ENCODE assay signal across 12 cellular contexts in the genomic region with DNA sequence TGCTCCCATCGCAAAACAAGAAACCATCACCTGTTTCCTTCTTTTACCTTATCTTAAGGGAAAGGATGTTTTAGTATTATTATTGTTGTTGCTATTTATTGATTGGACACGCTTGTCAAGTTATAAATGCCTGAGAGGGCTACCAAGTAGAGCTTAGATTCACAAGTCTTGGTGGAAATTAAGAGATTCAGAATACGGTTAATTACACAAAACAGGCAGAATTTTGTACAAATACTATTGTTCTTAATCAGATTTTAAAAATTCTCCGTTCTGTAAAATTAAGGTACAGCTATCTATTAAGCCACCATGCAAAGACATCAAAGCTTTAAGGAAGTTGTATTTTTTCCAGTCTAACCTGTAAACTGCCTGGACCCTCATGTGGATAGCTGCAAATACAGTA. TPM values are rescaled to one million over a fixed set of nuclear protein-coding genes. Genes with fewer than 3 reads are reported as not detected.
DNase-seq lines count a peak whose midpoint lies in the region; ATAC-seq and TF ChIP-seq lines count a peak whose summit lies in the region.
"Had no signal": no experiment of that assay in that cellular context is flagged by ENCODE, and none has a peak within 500 bp of the region (broad histone marks: within the 10 kb centered on the region; RNA-seq: fewer than 3 reads in every experiment).

No MANE protein-coding gene starts in this region.

- H3K4me1 ChIP-seq in naive thymus-derived CD4-positive, alpha-beta T cell (ENCODE audit: control insufficient read depth in 2 of 2, insufficient read depth in 2 of 2, low read length in 2 of 2) = peaks cover 0 to 11% of the 10 kb centered on the region in 2 donors

- no peak overlapping the region for H3K27ac ChIP-seq in naive thymus-derived CD4-positive, alpha-beta T cell (ENCODE audit: low read depth, low read length)

- H3K36me3 Mint-ChIP-seq in natural killer cell = no peaks in the 10 kb centered on the region
- no peaks in the 10 kb centered on the region for H3K36me3 Mint-ChIP-seq in natural killer cell treated with Interleukin-12 subunit alpha and Interleukin-12 subunit beta and Interleukin-15 and Interleukin-18, amount 100 ng/mL, for 72 hours
- peaks cover 0 to 3% (median 0%) of the 10 kb centered on the region in 5 donors for H3K36me3 Mint-ChIP-seq in naive thymus-derived CD4-positive, alpha-beta T cell

- DNase-seq in natural killer cell (no peak), astrocyte of the cerebellum (ENCODE audit: low read depth) (no peak)
- no peak for DNase-seq in natural killer cell treated with Interleukin-12 subunit alpha and Interleukin-12 subunit beta and Interleukin-15 and Interleukin-18, amount 100 ng/mL, for 72 hours (ENCODE audit: low spot score)
- no peak for DNase-seq in naive thymus-derived CD4-positive, alpha-beta T cell
- DNase-seq: AML-193, cerebellar nuclear complex, DND-41, NCI-H2081 had no signal

- intact Hi-C loops in natural killer cell (cut with micrococcal nuclease) = no loop called here
- intact Hi-C loops in naive thymus-derived CD4-positive, alpha-beta T cell (cut with micrococcal nuclease) = loop anchor here in 1 of 2 donors (10.0 kb wide), 2 partner anchors 958 to 1302 kb away; a partner anchor contains a TSS

- peaks cover 19 to 23% of the 10 kb centered on the region in 2 donors for H3K27me3 Mint-ChIP-seq in natural killer cell (ENCODE audit: low read depth in 2 of 2)
- peaks cover 13 to 22% of the 10 kb centered on the region in 2 donors for H3K27me3 Mint-ChIP-seq in natural killer cell treated with Interleukin-12 subunit alpha and Interleukin-12 subunit beta and Interleukin-15 and Interleukin-18, amount 100 ng/mL, for 72 hours
- peaks cover 44 to 61% (median 59%) of the 10 kb centered on the region in 5 donors for H3K27me3 Mint-ChIP-seq in naive thymus-derived CD4-positive, alpha-beta T cell

- H3K9me3 ChIP-seq in naive thymus-derived CD4-positive, alpha-beta T cell (ENCODE audit: control insufficient read depth in 2 of 3, low read length in 3 of 3) = no peaks in the 10 kb centered on the region

- POLR2A ChIA-PET in naive thymus-derived CD4-positive, alpha-beta T cell (lab: Charles Lee) = no interaction called here

- H3K4me1 Mint-ChIP-seq in natural killer cell = peaks cover 14% of the 10 kb centered on the region in 2 donors
- H3K4me1 Mint-ChIP-seq in natural killer cell treated with Interleukin-12 subunit alpha and Interleukin-12 subunit beta and Interleukin-15 and Interleukin-18, amount 100 ng/mL, for 72 hours (ENCODE audit: low read depth in 2 of 2) = peaks cover 4 to 8% of the 10 kb centered on the region in 2 donors
- H3K4me1 Mint-ChIP-seq in naive thymus-derived CD4-positive, alpha-beta T cell = peaks cover 9 to 27% (median 17%) of the 10 kb centered on the region in 7 donors

- CTCF ChIA-PET in naive thymus-derived CD4-positive, alpha-beta T cell (lab: Charles Lee) = no interaction called here

- no peak overlapping the region for H3K27ac Mint-ChIP-seq in natural killer cell
- no peak overlapping the region for H3K27ac Mint-ChIP-seq in natural killer cell treated with Interleukin-12 subunit alpha and Interleukin-12 subunit beta and Interleukin-15 and Interleukin-18, amount 100 ng/mL, for 72 hours
- H3K27ac Mint-ChIP-seq in naive thymus-derived CD4-positive, alpha-beta T cell = no peak overlapping the region

- H3K4me3 ChIP-seq in astrocyte of the cerebellum (ENCODE audit: low read depth, low read length) = peak overlapping the region; percentile 45
- no peak overlapping the region for H3K4me3 ChIP-seq in naive thymus-derived CD4-positive, alpha-beta T cell (ENCODE audit: low read length)

- in situ Hi-C loops in astrocyte of the cerebellum (cut with HindIII; ENCODE audit: low sequenced_read_pairs) = loop anchor here (5.0 kb wide), 1 partner anchor 476 kb away; no protein-coding TSS in a partner anchor

- H3K36me3 ChIP-seq in naive thymus-derived CD4-positive, alpha-beta T cell (ENCODE audit: control insufficient read depth in 2 of 3, insufficient read depth in 3 of 3, low read length in 3 of 3) = no peaks in the 10 kb centered on the region

- no peaks in the 10 kb centered on the region for H3K9me3 Mint-ChIP-seq in natural killer cell
- H3K9me3 Mint-ChIP-seq in natural killer cell treated with Interleukin-12 subunit alpha and Interleukin-12 subunit beta and Interleukin-15 and Interleukin-18, amount 100 ng/mL, for 72 hours = no peaks in the 10 kb centered on the region
- H3K9me3 Mint-ChIP-seq in naive thymus-derived CD4-positive, alpha-beta T cell = peaks cover 0 to 16% (median 0%) of the 10 kb centered on the region in 11 donors

- H3K27me3 ChIP-seq in naive thymus-derived CD4-positive, alpha-beta T cell (ENCODE audit: control insufficient read depth in 2 of 2, insufficient read depth in 2 of 2, low read length in 2 of 2) = peaks cover 6 to 25% of the 10 kb centered on the region in 2 donors

- peak overlapping the region; percentile 76 for H3K4me3 Mint-ChIP-seq in natural killer cell
- no peak overlapping the region for H3K4me3 Mint-ChIP-seq in natural killer cell treated with Interleukin-12 subunit alpha and Interleukin-12 subunit beta and Interleukin-15 and Interleukin-18, amount 100 ng/mL, for 72 hours
- peak overlapping the region in 8 of 10 donors; percentile 19 to 87 (median 64) for H3K4me3 Mint-ChIP-seq in naive thymus-derived CD4-positive, alpha-beta T cell

- TF ChIP-seq CTCF in natural killer cell (IDR thresholded peaks at IDR 0.05) = no peak
- no peak for TF ChIP-seq CTCF in astrocyte of the cerebellum (IDR thresholded peaks at IDR 0.05; ENCODE audit: low read depth, low read length, missing control alignments)

- ATAC-seq in natural killer cell (no peak), HG03175 (IDR thresholded peaks at IDR 0.05; ENCODE audit: unreplicated experiment) (no peak), GM18511 (IDR thresholded peaks at IDR 0.05; ENCODE audit: unreplicated experiment) (no peak), HG02571 (IDR thresholded peaks at IDR 0.05; ENCODE audit: unreplicated experiment) (no peak), HG03439 (IDR thresholded peaks at IDR 0.05; ENCODE audit: unreplicated experiment) (no peak)
- ATAC-seq in natural killer cell treated with Interleukin-12 subunit alpha and Interleukin-12 subunit beta and Interleukin-15 and Interleukin-18, amount 100 ng/mL, for 72 hours = no peak
- ATAC-seq in naive thymus-derived CD4-positive, alpha-beta T cell = no peak

RNA-seq across cellular contexts. Expression of a gene that starts 1.1 kb away (rescaled TPM):
- total RNA-seq in natural killer cell = 1 to 10 TPM in 1 of 3 donors, under 1 TPM in 2; 0.19 to 3.5 (median 0.54) TPM
- total RNA-seq in natural killer cell treated with Interleukin-12 subunit alpha and Interleukin-12 subunit beta and Interleukin-15 and Interleukin-18, amount 100 ng/mL, for 72 hours = 1 to 10 TPM in 1 of 2 donors, not detected in 1; 1.8 TPM
- total RNA-seq in naive thymus-derived CD4-positive, alpha-beta T cell = 1 to 10 TPM in 2 of 5 experiments, not detected in 3; 1.1 to 4.4 TPM
- not detected for polyA plus RNA-seq in naive thymus-derived CD4-positive, alpha-beta T cell
